ENCODE assay signal across 8 cellular contexts in genomic region chr3:52820741-52821140, GRCh38. TPM values are rescaled to one million over a fixed set of nuclear protein-coding genes. Genes with fewer than 3 reads are reported as not detected.
DNase-seq lines count a peak whose midpoint lies in the region; ATAC-seq and TF ChIP-seq lines count a peak whose summit lies in the region.

No MANE protein-coding gene starts in this region.

- no peak overlapping the region for H3K14ac ChIP-seq in mesenchymal stem cell (ENCODE audit: low read length in 2 of 2)

- no peak overlapping the region for H2AK5ac ChIP-seq in mesenchymal stem cell (ENCODE audit: low read length, severe bottlenecking)

- H3K27me3 ChIP-seq in ascending aorta (no peaks in the 10 kb centered on the region), mesenchymal stem cell (ENCODE audit: control insufficient read depth in 1 of 2, insufficient read depth in 1 of 2, low read length in 2 of 2) (peaks cover 0 to 4% of the 10 kb centered on the region in 2 experiments)

- DNase-seq in DMS 273 (lab: John Stamatoyannopoulos, UW; ENCODE audit: unreplicated experiment) (peak; percentile 65), DMS 273 treated with DMSO at 0.1 percent for 48 hours (lab: John Stamatoyannopoulos, UW) (no peak), HuH-7.5 (ENCODE audit: low spot score) (peak; percentile 36), ascending aorta (ENCODE audit: low spot score in 2 of 2) (no peak), mesenchymal stem cell (peak; percentile 22), hypothalamus (lab: John Stamatoyannopoulos, UW) (no peak), NCI-H128 (lab: John Stamatoyannopoulos, UW; ENCODE audit: unreplicated experiment) (no peak)

- WGBS in mesenchymal stem cell: 41% methylated on average over 10 of the region's 10 CpGs

- no peak overlapping the region for H2BK15ac ChIP-seq in mesenchymal stem cell (ENCODE audit: low read depth, poor library complexity, severe bottlenecking)

- peaks cover 15 to 37% of the 10 kb centered on the region in 2 donors for H3K36me3 ChIP-seq in ascending aorta
- H3K36me3 ChIP-seq in mesenchymal stem cell (ENCODE audit: control insufficient read depth in 1 of 2, insufficient read depth in 2 of 2, low read depth in 1 of 2, low read length in 2 of 2): no peaks in the 10 kb centered on the region

- no peak overlapping the region for H2BK12ac ChIP-seq in mesenchymal stem cell (ENCODE audit: low read length in 2 of 2)

- H4K8ac ChIP-seq in mesenchymal stem cell (ENCODE audit: low read length): no peak overlapping the region

- H3K79me1 ChIP-seq in mesenchymal stem cell (replicated peaks; ENCODE audit: low read length, poor library complexity, severe bottlenecking): no peaks in the 10 kb centered on the region

- H3K4ac ChIP-seq in mesenchymal stem cell (ENCODE audit: low read depth in 1 of 2, low read length in 2 of 2): no peak overlapping the region

- H3K4me1 ChIP-seq in ascending aorta: no peaks in the 10 kb centered on the region
- H3K4me1 ChIP-seq in mesenchymal stem cell (ENCODE audit: control insufficient read depth, insufficient read depth, low read depth, low read length): peaks cover 8% of the 10 kb centered on the region

- H3K18ac ChIP-seq in mesenchymal stem cell (ENCODE audit: low read depth in 1 of 2, low read length in 2 of 2): no peak overlapping the region

- H3K27ac ChIP-seq in ascending aorta (no peak overlapping the region), mesenchymal stem cell (ENCODE audit: low read length, poor library complexity, severe bottlenecking) (no peak overlapping the region)

- no peak for ATAC-seq in GM19397 (IDR thresholded peaks at IDR 0.05; ENCODE audit: unreplicated experiment)

- no peak overlapping the region for H2BK120ac ChIP-seq in mesenchymal stem cell (ENCODE audit: low read depth, low read length)

- no peak overlapping the region for H2AFZ ChIP-seq in mesenchymal stem cell (ENCODE audit: low read depth, low read length)

- H3K9ac ChIP-seq in mesenchymal stem cell (ENCODE audit: low read length): no peak overlapping the region

- peak in 2 of 3 experiments; percentile 31 to 44 for TF ChIP-seq CTCF in ascending aorta (IDR thresholded peaks at IDR 0.05)

- no peaks in the 10 kb centered on the region for H3K9me3 ChIP-seq in ascending aorta
- no peaks in the 10 kb centered on the region for H3K9me3 ChIP-seq in mesenchymal stem cell (ENCODE audit: control insufficient read depth, low read length)

- no peak overlapping the region for H3K23ac ChIP-seq in mesenchymal stem cell (ENCODE audit: low read length in 2 of 2)

- intact Hi-C loops in ascending aorta (cut with DNase I): no loop called here

- H3K4me2 ChIP-seq in mesenchymal stem cell (ENCODE audit: low read length, poor library complexity, severe bottlenecking): no peak overlapping the region

- H2BK5ac ChIP-seq in mesenchymal stem cell (ENCODE audit: low read depth, low read length, poor library complexity, severe bottlenecking): no peak overlapping the region

- H3K4me3 ChIP-seq in ascending aorta (no peak overlapping the region), mesenchymal stem cell (ENCODE audit: insufficient read depth in 1 of 2, low read depth in 1 of 2, low read length in 2 of 2) (no peak overlapping the region)

- H4K91ac ChIP-seq in mesenchymal stem cell (ENCODE audit: low read length): no peak overlapping the region

RNA-seq across cellular contexts. Expression of gene ITIH4, which starts 9.7 kb away (rescaled TPM):
- 9.8 TPM for total RNA-seq in ascending aorta
- 0.80 TPM for polyA plus RNA-seq in mesenchymal stem cell (2013, experiment 1 of 2)
- 0.93 TPM for polyA plus RNA-seq in mesenchymal stem cell (2013, experiment 2 of 2)

RNA-seq across cellular contexts. Expression of gene MUSTN1, which starts 14.1 kb away (rescaled TPM):
- 132 TPM for total RNA-seq in ascending aorta
- 0.48 TPM for polyA plus RNA-seq in mesenchymal stem cell (2013, experiment 1 of 2)
- polyA plus RNA-seq in mesenchymal stem cell (2013, experiment 2 of 2): not detected

RNA-seq across cellular contexts. Expression of gene ITIH3, which starts 26.1 kb away (rescaled TPM):
- 38.3 TPM for total RNA-seq in ascending aorta
- polyA plus RNA-seq in mesenchymal stem cell (2013, experiment 1 of 2): 0.06 TPM
- 0.12 TPM for polyA plus RNA-seq in mesenchymal stem cell (2013, experiment 2 of 2)

RNA-seq across cellular contexts. Expression of gene ITIH1, which starts 43.3 kb away (rescaled TPM):
- total RNA-seq in ascending aorta: 2.0 TPM
- polyA plus RNA-seq in mesenchymal stem cell (2013, experiment 1 of 2): 0.07 TPM
- not detected for polyA plus RNA-seq in mesenchymal stem cell (2013, experiment 2 of 2)

RNA-seq across cellular contexts. Expression of gene NEK4, which starts 50.0 kb away (rescaled TPM):
- total RNA-seq in ascending aorta: 11.4 TPM
- 6.9 TPM for polyA plus RNA-seq in mesenchymal stem cell (2013, experiment 1 of 2)
- polyA plus RNA-seq in mesenchymal stem cell (2013, experiment 2 of 2): 6.8 TPM

Comparison
In these comparisons a context has a peak if more than half of its experiments do, and no peak if none do; other contexts are left out.
1. DNase-seq: peak in DMS 273 (single experiment), HuH-7.5 (single experiment) and mesenchymal stem cell (single experiment); none in DMS 273 treated with DMSO at 0.1 percent for 48 hours (single experiment), ascending aorta (0 of 2), hypothalamus (0 of 51) and NCI-H128 (single experiment).